In genomic region chr1:27816921-27817630, GRCh38 we compare ENCODE assay signal across 11 cellular contexts. TPM values are rescaled to one million over a fixed set of nuclear protein-coding genes. Genes with fewer than 3 reads are reported as not detected.
DNase-seq lines count a peak whose midpoint lies in the region; ATAC-seq and TF ChIP-seq lines count a peak whose summit lies in the region.
"Had no signal": no experiment of that assay in that cellular context is flagged by ENCODE, and none has a peak within 500 bp of the region (broad histone marks: within the 10 kb centered on the region; RNA-seq: fewer than 3 reads in every experiment).

No MANE protein-coding gene starts in this region.

- ATAC-seq in Right ventricle myocardium superior (ENCODE audit: poor library complexity), result peak; percentile 85
- ATAC-seq: CD8-positive, alpha-beta T cell had no signal

- in situ Hi-C loops in SK-MEL-5 (cut with HindIII; ENCODE audit: low pct_unique_long_range_greater_than_20kb, low sequenced_read_pairs), result no loop called here

- no peaks in the 10 kb centered on the region for H3K9me3 Mint-ChIP-seq in osteocyte (ENCODE audit: unreplicated experiment)
- H3K9me3 Mint-ChIP-seq: CD8-positive, alpha-beta T cell had no signal

- H3K9me3 ChIP-seq in AG04450 (ENCODE audit: control insufficient read depth, insufficient read depth, low read length), result no peaks in the 10 kb centered on the region
- no peaks in the 10 kb centered on the region for H3K9me3 ChIP-seq in WERI-Rb-1 (ENCODE audit: severe bottlenecking)

- CTCF ChIA-PET in AG04450 (lab: Charles Lee), result interaction anchor here (1.2 kb wide), 1 partner anchor 11 kb away, joined by 3 read pairs; no protein-coding TSS in a partner anchor

- intact Hi-C loops in Right ventricle myocardium superior (cut with DNase I), result no loop called here

- no peaks in the 10 kb centered on the region for H3K27me3 ChIP-seq in AG04450 (ENCODE audit: control insufficient read depth, insufficient read depth, low read length)
- no peaks in the 10 kb centered on the region for H3K27me3 ChIP-seq in WERI-Rb-1 (ENCODE audit: insufficient read depth, low read depth, severe bottlenecking)

- no peaks in the 10 kb centered on the region for H3K27me3 Mint-ChIP-seq in osteocyte (ENCODE audit: unreplicated experiment)

- peak overlapping the region; percentile 84 for H3K27ac Mint-ChIP-seq in osteocyte (ENCODE audit: unreplicated experiment)
- H3K27ac Mint-ChIP-seq: CD8-positive, alpha-beta T cell had no signal

- peaks cover 30% of the 10 kb centered on the region for H3K36me3 Mint-ChIP-seq in osteocyte (ENCODE audit: unreplicated experiment)

- TF ChIP-seq CTCF in AG04450 (IDR thresholded peaks at IDR 0.05; ENCODE audit: low read depth, low read length) (no peak), osteocyte (IDR thresholded peaks at IDR 0.05) (no peak), WERI-Rb-1 (IDR thresholded peaks at IDR 0.05; ENCODE audit: low read depth, low read length) (no peak)

- POLR2A ChIA-PET in AG04450 (lab: Yijun Ruan, JAX), result interaction anchor here (1.0 kb wide), 1 partner anchor 92 kb away, joined by 6 read pairs; the partner anchor contains the start of gene FAM76A

- DNase-seq in AG04450 (ENCODE audit: low read depth, low spot score), result no peak
- peak; percentile 17 for DNase-seq in SK-MEL-5 (ENCODE audit: low read depth, low spot score)
- DNase-seq in Right ventricle myocardium superior, result no peak
- DNase-seq in osteocyte (ENCODE audit: extremely low spot score, unreplicated experiment), result no peak
- DNase-seq in T-helper 9 cell, result no peak
- no peak for DNase-seq in germinal center (ENCODE audit: low spot score)
- no peak for DNase-seq in NCI-H2227 (lab: John Stamatoyannopoulos, UW; ENCODE audit: unreplicated experiment)
- no peak for DNase-seq in WERI-Rb-1
- DNase-seq: CD8-positive, alpha-beta T cell; cerebellar nuclear complex; retina had no signal

- no peak overlapping the region for H3K4me3 ChIP-seq in AG04450 (ENCODE audit: low read depth, low read length)
- no peak overlapping the region for H3K4me3 ChIP-seq in WERI-Rb-1 (ENCODE audit: low read depth, low read length)

- H3K4me3 Mint-ChIP-seq in osteocyte (ENCODE audit: unreplicated experiment), result no peak overlapping the region
- H3K4me3 Mint-ChIP-seq: CD8-positive, alpha-beta T cell had no signal

- peak overlapping the region; percentile 21 for H3K27ac ChIP-seq in AG04450 (ENCODE audit: low read depth, low read length)
- no peak overlapping the region for H3K27ac ChIP-seq in WERI-Rb-1

- peaks cover 25% of the 10 kb centered on the region for H3K36me3 ChIP-seq in WERI-Rb-1

- peaks cover 14% of the 10 kb centered on the region for H3K4me1 Mint-ChIP-seq in osteocyte (ENCODE audit: unreplicated experiment)

RNA-seq across cellular contexts. Expression of gene PPP1R8, which starts 13.5 kb away (rescaled TPM):
- 52.7 and 55.2 TPM in 2 replicates for polyA plus RNA-seq in AG04450 (2011; rRNA removed)
- polyA minus RNA-seq in AG04450 (2011; rRNA and poly(A)+ RNA removed), result 42.8 and 59.2 TPM in 2 replicates
- 38.7 and 41.2 TPM in 2 replicates for total RNA-seq in SK-MEL-5 (2014; rRNA removed; shearing (Covaris generic))
- polyA plus RNA-seq in SK-MEL-5 (2015; cell fraction: cytosol; rRNA removed), result 41.5 and 44.8 TPM in 2 replicates
- polyA plus RNA-seq in SK-MEL-5 (2015; cell fraction: nucleus; rRNA removed), result 15.0 and 17.9 TPM in 2 replicates
- total RNA-seq in Right ventricle myocardium superior, result 21.3 TPM
- 49.5 and 49.6 TPM in 2 replicates for total RNA-seq in osteocyte

RNA-seq across cellular contexts. Expression of gene STX12, which starts 44.1 kb away (rescaled TPM):
- polyA plus RNA-seq in AG04450 (2011; rRNA removed), result 34.5 and 42.6 TPM in 2 replicates
- 13.7 and 21.0 TPM in 2 replicates for polyA minus RNA-seq in AG04450 (2011; rRNA and poly(A)+ RNA removed)
- total RNA-seq in SK-MEL-5 (2014; rRNA removed; shearing (Covaris generic)), result 29.0 and 30.5 TPM in 2 replicates
- 20.3 and 26.0 TPM in 2 replicates for polyA plus RNA-seq in SK-MEL-5 (2015; cell fraction: cytosol; rRNA removed)
- polyA plus RNA-seq in SK-MEL-5 (2015; cell fraction: nucleus; rRNA removed), result 28.5 and 34.0 TPM in 2 replicates
- total RNA-seq in Right ventricle myocardium superior (19.0 TPM), osteocyte (40.5 and 44.5 TPM in 2 replicates)

RNA-seq across cellular contexts. Expression of gene THEMIS2, which starts 55.3 kb away (rescaled TPM):
- polyA plus RNA-seq in AG04450 (2011; rRNA removed), result 13.0 and 14.1 TPM in 2 replicates
- polyA minus RNA-seq in AG04450 (2011; rRNA and poly(A)+ RNA removed), result 10.2 and 12.6 TPM in 2 replicates
- total RNA-seq in SK-MEL-5 (2014; rRNA removed; shearing (Covaris generic)), result 63.5 and 66.1 TPM in 2 replicates
- 30.9 and 32.8 TPM in 2 replicates for polyA plus RNA-seq in SK-MEL-5 (2015; cell fraction: cytosol; rRNA removed)
- 28.7 and 32.2 TPM in 2 replicates for polyA plus RNA-seq in SK-MEL-5 (2015; cell fraction: nucleus; rRNA removed)
- total RNA-seq in Right ventricle myocardium superior, result 9.4 TPM
- 3.7 and 4.0 TPM in 2 replicates for total RNA-seq in osteocyte
